1 cellular context compared by ENCODE assay signal in genomic region chr11:62602141-62603071, GRCh38.
TF ChIP-seq lines count a peak whose summit lies in the region.

No MANE protein-coding gene starts in this region.

TF ChIP-seq in K562, 482 proteins besides CTCF, POLR2A, EP300 and RAD21 (continued from another document):
- TF ChIP-seq MLLT1 (IDR thresholded peaks at IDR 0.05) (peak in 1 of 2 experiments; percentile 74; a peak in 1 of 4 replicates), NR3C1 (CRISPR knock-in tag; IDR thresholded peaks at IDR 0.05) (no peak), MNT (conservative IDR thresholded peaks at IDR 0.05) (peak in 1 of 2 experiments; percentile 61; a peak in 3 of 4 replicates), RBM39 (optimal IDR thresholded peaks at IDR 0.05; ENCODE audit: low read depth, low read length) (no peak), CREBBP (IDR thresholded peaks at IDR 0.05; ENCODE audit: low read depth, low read length) (no peak), E2F3 (CRISPR knock-in tag; IDR thresholded peaks at IDR 0.05) (peak; percentile 81; the same call in 1 of the 2 replicates), ZNF212 (CRISPR knock-in tag; IDR thresholded peaks at IDR 0.05) (0 out of 2 replicates have a peak, but pooled peaks have one; percentile 25), ZBTB7A (IDR thresholded peaks at IDR 0.05; ENCODE audit: borderline replicate concordance, control insufficient read depth, low read depth, low read length) (peak; percentile 48; the same call in 1 of the 2 replicates), NR4A1 (CRISPR knock-in tag; IDR thresholded peaks at IDR 0.05) (peak; percentile 55; the same call in 1 of the 2 replicates), NR4A1 (tag; IDR thresholded peaks at IDR 0.05) (no peak), NFIC (IDR thresholded peaks at IDR 0.05) (peak; percentile 49), SMAD3 (CRISPR knock-in tag; conservative IDR thresholded peaks at IDR 0.05) (no peak), ZNF41 (CRISPR knock-in tag; conservative IDR thresholded peaks at IDR 0.05) (0 out of 2 replicates have a peak, but pooled peaks have one; percentile 29), ZNF584 (CRISPR knock-in tag; IDR thresholded peaks at IDR 0.05; ENCODE audit: low read depth) (0 out of 2 replicates have a peak, but pooled peaks have one; percentile 21), ARID4B (CRISPR knock-in tag; IDR thresholded peaks at IDR 0.05) (0 out of 2 replicates have a peak, but pooled peaks have one; percentile 26), NKRF (IDR thresholded peaks at IDR 0.05; ENCODE audit: borderline replicate concordance) (peak; percentile 51; the same call in 1 of the 2 replicates), ILF3 (IDR thresholded peaks at IDR 0.05; ENCODE audit: borderline replicate concordance) (no peak), SP2 (IDR thresholded peaks at IDR 0.05; ENCODE audit: extremely low read depth, low read depth, low read length, poor library complexity, severe bottlenecking) (no peak), SFPQ (IDR thresholded peaks at IDR 0.05; ENCODE audit: low read depth, low read length) (no peak), ZNF740 (CRISPR knock-in tag; IDR thresholded peaks at IDR 0.05) (peak; percentile 45; the same call in 1 of the 2 replicates), ZNF740 (tag; IDR thresholded peaks at IDR 0.05) (no peak), THRB (CRISPR knock-in tag; conservative IDR thresholded peaks at IDR 0.05) (0 out of 2 replicates have a peak, but pooled peaks have one; percentile 23), ZNF316 (IDR thresholded peaks at IDR 0.05) (no peak), MCM3 (IDR thresholded peaks at IDR 0.05) (no peak), CBFA2T2 (conservative IDR thresholded peaks at IDR 0.05) (peak; percentile 33; the same call in 1 of the 2 replicates), E2F6 (IDR thresholded peaks at IDR 0.05; ENCODE audit: borderline replicate concordance in 1 of 2, extremely low read depth in 1 of 2, insufficient read depth in 1 of 2, insufficient read length in 1 of 2, low read depth in 1 of 2, low read length in 1 of 2, poor library complexity in 1 of 2, severe bottlenecking in 1 of 2) (peak; percentile 89 to 90), SMARCC2 (IDR thresholded peaks at IDR 0.05; ENCODE audit: low read depth) (no peak), EP400 (IDR thresholded peaks at IDR 0.05) (peak; percentile 23; the same call in 1 of the 2 replicates)
